26 cellular contexts compared by ENCODE assay signal in genomic region chr6:31004794-31005193, GRCh38. TPM values are rescaled to one million over a fixed set of nuclear protein-coding genes. Genes with fewer than 3 reads are reported as not detected.
A peak's percentile ranks its signal among the peaks of the same experiment; 100 is the strongest.
DNase-seq lines count a peak whose midpoint lies in the region; ATAC-seq and TF ChIP-seq lines count a peak whose summit lies in the region.
"Had no signal": no experiment of that assay in that cellular context is flagged by ENCODE, and none has a peak within 500 bp of the region (broad histone marks: within the 10 kb centered on the region; RNA-seq: fewer than 3 reads in every experiment).

No MANE protein-coding gene starts in this region.

- H3K9me2 ChIP-seq in PC-9 (ENCODE audit: insufficient read depth) = no peaks in the 10 kb centered on the region
- H3K9me2 ChIP-seq: SK-N-SH had no signal

- intact Hi-C loops in PC-9 (cut with micrococcal nuclease; ENCODE audit: unreplicated experiment) = loop anchor here (5.0 kb wide), 1 partner anchor 53 kb away; no protein-coding TSS in a partner anchor
- intact Hi-C loops in heart left ventricle (cut with DNase I) = loop anchor here in 2 of 10 donors (10.0 kb wide), 2 partner anchors 60 to 260 kb away; partner anchors contain the start of genes FLOT1 (in 1 of the 2), IER3 (in 1 of the 2) and MUCL3 (in 1 of the 2)

- no peak overlapping the region for H3K9ac ChIP-seq in skeletal muscle tissue (ENCODE audit: low read depth in 1 of 3, low read length in 3 of 3)
- H3K9ac ChIP-seq: SK-N-SH had no signal

- peaks cover 58% of the 10 kb centered on the region for H3K4me1 ChIP-seq in PC-9 (replicated peaks; ENCODE audit: insufficient read depth)
- H3K4me1 ChIP-seq in heart left ventricle = peaks cover 0 to 19% (median 11%) of the 10 kb centered on the region in 12 donors
- H3K4me1 ChIP-seq in skeletal muscle tissue (ENCODE audit: control insufficient read depth in 3 of 3, insufficient read depth in 3 of 3, low read length in 3 of 3) = peaks cover 4 to 16% (median 6%) of the 10 kb centered on the region in 3 donors
- H3K4me1 ChIP-seq: thyroid gland had no signal

- H3K4me2 ChIP-seq in PC-9 = peak overlapping the region; percentile 20; the same call in 1 of the 2 replicates
- H3K4me2 ChIP-seq: SK-N-SH had no signal

- no peaks in the 10 kb centered on the region for H3K9me3 ChIP-seq in PC-9 (ENCODE audit: insufficient read depth, low read depth)
- no peaks in the 10 kb centered on the region for H3K9me3 ChIP-seq in heart left ventricle
- no peaks in the 10 kb centered on the region for H3K9me3 ChIP-seq in skeletal muscle tissue (ENCODE audit: control insufficient read depth in 3 of 3, low read length in 3 of 3)
- H3K9me3 ChIP-seq: body of pancreas, esophagus muscularis mucosa, SK-N-SH, thyroid gland had no signal

- CTCF ChIA-PET in PC-9 (lab: Charles Lee) = interaction anchor here (0.6 kb wide), 1 partner anchor 62 kb away, joined by 3 read pairs; no protein-coding TSS in a partner anchor

- WGBS in heart left ventricle, 4 donors = 63 to 68% (median 65%) methylated on average over 4 of the region's 4 CpGs

- no peaks in the 10 kb centered on the region for H3K27me3 ChIP-seq in PC-9 (ENCODE audit: insufficient read depth, low read depth)
- H3K27me3 ChIP-seq in heart left ventricle = peaks cover 0 to 3% (median 0%) of the 10 kb centered on the region in 9 donors
- H3K27me3 ChIP-seq in skeletal muscle tissue (ENCODE audit: control insufficient read depth in 3 of 3, insufficient read depth in 3 of 3, low read length in 3 of 3) = no peaks in the 10 kb centered on the region
- H3K27me3 ChIP-seq: body of pancreas, esophagus muscularis mucosa, thyroid gland had no signal

- POLR2A ChIA-PET in PC-9 (lab: Charles Lee; ENCODE audit: unreplicated experiment) = no interaction called here

- peaks cover 41% of the 10 kb centered on the region for H3F3A ChIP-seq in PC-9 (ENCODE audit: insufficient read depth, low read depth)

- DNase-seq in SIG-M5 treated with dmso at 0.1 percent for 504 hours (lab: John Stamatoyannopoulos, UW; ENCODE audit: unreplicated experiment) = peak; percentile 3
- DNase-seq in SIG-M5 (lab: John Stamatoyannopoulos, UW) = no peak
- DNase-seq in PC-9 = no peak
- no peak for DNase-seq in heart left ventricle
- DNase-seq in activated CD4-positive, CD25-positive, alpha-beta regulatory T cell treated with anti-CD3 and anti-CD28 coated beads, Interleukin-2, amount 50 U/mL, for 72 hours = no peak
- DNase-seq in foreskin melanocyte = no peak
- DNase-seq: 8988T; activated B cell treated with CpG ODN at 0.5 μM for 24 hours; activated gamma-delta T cell; body of pancreas; DND-41; effector CD8-positive, alpha-beta T cell; GOT3; midbrain; natural killer cell; NCI-H2081; SK-N-SH; stimulated activated naive CD4-positive, alpha-beta T cell; thyroid gland had no signal

- H3K79me2 ChIP-seq in PC-9 (ENCODE audit: low read depth) = no peaks in the 10 kb centered on the region

- TF ChIP-seq CTCF in PC-9 (conservative IDR thresholded peaks at IDR 0.05) (no peak), heart left ventricle (IDR thresholded peaks at IDR 0.05) (no peak)

- no peaks in the 10 kb centered on the region for H4K20me1 ChIP-seq in PC-9 (ENCODE audit: insufficient read depth)

- no TSS peak for BruUV-seq in PC-9 (replicated peaks; lab: Mats Ljungman, UMichigan)

- no peaks in the 10 kb centered on the region for H3K36me3 ChIP-seq in PC-9 (ENCODE audit: low read depth)
- no peaks in the 10 kb centered on the region for H3K36me3 ChIP-seq in heart left ventricle
- H3K36me3 ChIP-seq in skeletal muscle tissue (ENCODE audit: control insufficient read depth in 3 of 3, insufficient read depth in 3 of 3, low read length in 3 of 3) = no peaks in the 10 kb centered on the region
- H3K36me3 ChIP-seq: esophagus muscularis mucosa, thyroid gland had no signal

- H2AFZ ChIP-seq in PC-9 = no peak overlapping the region

- H3K27ac ChIP-seq in PC-9 (peak overlapping the region; percentile 42; the same call in 1 of the 2 replicates), heart left ventricle (peak overlapping the region; percentile 26 to 84 (median 66)), skeletal muscle tissue (ENCODE audit: low read depth, low read length) (peak overlapping the region; percentile 50)
- H3K27ac ChIP-seq: body of pancreas, esophagus muscularis mucosa, thyroid gland had no signal

- H3K4me3 ChIP-seq in PC-9 = no peak overlapping the region
- no peak overlapping the region for H3K4me3 ChIP-seq in heart left ventricle
- no peak overlapping the region for H3K4me3 ChIP-seq in skeletal muscle tissue (ENCODE audit: low read length in 3 of 3)
- H3K4me3 ChIP-seq: body of pancreas, esophagus muscularis mucosa, thyroid gland had no signal

- TF ChIP-seq POLR2A in heart left ventricle (IDR thresholded peaks at IDR 0.05) = no peak

- no peak for ATAC-seq in heart left ventricle
- ATAC-seq in GM18502 (IDR thresholded peaks at IDR 0.05; ENCODE audit: poor library complexity, unreplicated experiment) = no peak
- ATAC-seq: natural killer cell had no signal

RNA-seq across cellular contexts. Expression of gene MUC22, which starts 5.5 kb away (rescaled TPM):
- total RNA-seq in PC-9 (2021) = not detected in 2 replicates
- total RNA-seq in heart left ventricle = under 1 TPM in 8 of 9 donors, not detected in 1; 0.06 to 0.49 (median 0.20) TPM
- under 1 TPM; 0.01 to 0.34 TPM for polyA plus RNA-seq in heart left ventricle
- not detected for total RNA-seq in skeletal muscle tissue
- total RNA-seq: activated B cell treated with CpG ODN at 0.5 μM for 24 hours; activated CD4-positive, alpha-beta memory T cell treated with anti-CD3 and anti-CD28 coated beads for 36 hours; body of pancreas; esophagus muscularis mucosa; glomerular endothelial cell; natural killer cell; NCI-H460; posterior vena cava; thyroid gland had no signal

RNA-seq across cellular contexts. Expression of gene MUC21, which starts 21.3 kb away (rescaled TPM):
- total RNA-seq in PC-9 (2021) (0.13 TPM in 1 of 2 replicates, not detected in the other), heart left ventricle (not detected), skeletal muscle tissue (not detected)
- under 1 TPM in 1 of 2 donors, not detected in 1; 0.10 TPM for polyA plus RNA-seq in heart left ventricle
- total RNA-seq: activated B cell treated with CpG ODN at 0.5 μM for 24 hours; activated CD4-positive, alpha-beta memory T cell treated with anti-CD3 and anti-CD28 coated beads for 36 hours; body of pancreas; glomerular endothelial cell; natural killer cell; NCI-H460; posterior vena cava; thyroid gland had no signal
- polyA plus RNA-seq: SK-N-SH had no signal
